9 cellular contexts compared by ENCODE assay signal in the genomic region with DNA sequence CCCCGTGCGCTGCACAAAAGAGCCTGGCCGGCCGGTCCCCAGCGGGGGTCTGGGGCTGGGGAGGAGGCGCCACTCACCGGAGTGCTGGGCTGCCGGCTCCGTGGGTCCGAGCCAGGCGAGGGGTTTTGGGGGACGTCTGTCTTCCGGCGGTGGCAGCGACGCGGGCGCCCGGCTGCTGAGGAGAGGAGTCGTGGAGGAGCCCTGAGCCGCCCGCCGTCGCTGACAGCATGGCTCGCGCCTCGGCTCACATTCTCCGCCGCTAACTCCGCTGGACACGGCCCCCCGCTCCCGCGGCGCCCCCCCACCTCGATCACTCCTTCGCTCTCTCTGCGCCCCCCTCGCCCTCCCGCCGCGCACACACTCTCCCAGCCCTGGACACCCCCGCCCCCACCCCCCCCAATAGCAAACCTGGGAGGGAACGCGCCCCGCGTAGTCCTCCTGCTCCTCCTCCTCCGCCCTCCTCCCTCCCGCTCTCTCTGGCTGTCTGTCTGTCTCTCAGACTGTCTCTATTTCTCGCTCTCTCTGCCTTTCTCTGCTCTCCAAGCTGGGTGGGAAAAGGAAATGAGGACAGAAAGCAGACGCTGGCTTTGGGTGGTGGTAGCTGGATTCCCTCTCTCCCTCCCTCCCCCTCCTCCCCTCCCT. TPM values are rescaled to one million over a fixed set of nuclear protein-coding genes. Genes with fewer than 3 reads are reported as not detected.
A peak's percentile ranks its signal among the peaks of the same experiment; 100 is the strongest.
DNase-seq lines count a peak whose midpoint lies in the region; ATAC-seq and TF ChIP-seq lines count a peak whose summit lies in the region.
"Had no signal": no experiment of that assay in that cellular context is flagged by ENCODE, and none has a peak within 500 bp of the region (broad histone marks: within the 10 kb centered on the region; RNA-seq: fewer than 3 reads in every experiment).

No MANE protein-coding gene starts in this region.

- ATAC-seq in T-cell (replicated peaks in 1 of 4) (peak in 3 of 4 experiments; percentile 18 to 36 (median 28)), memory B cell (ENCODE audit: low read depth) (peak; percentile 13)

- no peak overlapping the region for H4K5ac ChIP-seq in H9 (ENCODE audit: insufficient read length, low read depth, low read length)

- no peak overlapping the region for H2BK120ac ChIP-seq in H9 (ENCODE audit: low read depth, low read length, poor library complexity, severe bottlenecking)

- no peak overlapping the region for H2AFZ ChIP-seq in H9 (ENCODE audit: low read length)

- H3K27ac ChIP-seq in H9 (ENCODE audit: insufficient read length, low read depth, low read length): no peak overlapping the region
- H3K27ac ChIP-seq in colonic mucosa: peak overlapping the region; percentile 84
- H3K27ac ChIP-seq in thymus (ENCODE audit: low read depth): peak overlapping the region; percentile 98

- no peak overlapping the region for H2BK5ac ChIP-seq in H9 (ENCODE audit: insufficient read length, low read length)

- H3K4me1 ChIP-seq in H9 (ENCODE audit: insufficient read depth, low read length) (peaks cover 21% of the 10 kb centered on the region), colonic mucosa (peaks cover 5% of the 10 kb centered on the region), thymus (ENCODE audit: control insufficient read depth, insufficient read depth, low read length) (peaks cover 46% of the 10 kb centered on the region)

- POLR2A ChIA-PET in BJ (lab: Charles Lee): no interaction called here
- POLR2A ChIA-PET in T-cell (lab: Charles Lee): interaction anchor here (0.5 to 1.0 kb wide), 5 partner anchors 35 to 1171 kb away, joined by 3 to 4 read pairs (median 3); a partner anchor contains a TSS

- H3K18ac ChIP-seq in H9 (ENCODE audit: insufficient read length, low read depth, low read length): no peak overlapping the region

- DNase-seq in BJ (ENCODE audit: low read depth) (no peak), H9 (no peak), T-cell (peak in 10 of 34 experiments; percentile 17 to 42 (median 29)), colonic mucosa (no peak), memory B cell (ENCODE audit: low spot score in 2 of 2) (peak in 1 of 2 donors; percentile 39), HPDE6-E6E7 (ENCODE audit: extremely low spot score) (no peak), ecto neural progenitor cell (ENCODE audit: low spot score) (no peak)

- no peak overlapping the region for H2AK5ac ChIP-seq in H9 (ENCODE audit: insufficient read length, low read length)

- no peak overlapping the region for H3K56ac ChIP-seq in H9 (ENCODE audit: insufficient read length, low read depth, low read length)

- H3K27me3 ChIP-seq in BJ (ENCODE audit: control insufficient read depth, insufficient read depth, low read length) (no peaks in the 10 kb centered on the region), H9 (ENCODE audit: insufficient read depth, low read length) (no peaks in the 10 kb centered on the region; the same call in 1 of the 2 replicates), colonic mucosa (no peaks in the 10 kb centered on the region), thymus (ENCODE audit: control insufficient read depth, insufficient read depth) (no peaks in the 10 kb centered on the region)

- peak overlapping the region; percentile 90 to 91 for H3K4me3 Mint-ChIP-seq in H9
- H3K4me3 Mint-ChIP-seq in T-cell: peak overlapping the region; percentile 86 to 91 (median 90)
- H3K4me3 Mint-ChIP-seq in memory B cell: peak overlapping the region; percentile 94

- CTCF ChIA-PET in BJ (lab: Yijun Ruan, JAX): interaction anchor here (1.0 to 12.5 kb wide), 7 partner anchors 35 to 305 kb away, joined by 3 to 238 read pairs (median 88); no protein-coding TSS in a partner anchor
- CTCF ChIA-PET in T-cell (lab: Charles Lee): interaction anchor here (0.6 to 1.9 kb wide), 13 partner anchors 15 to 494 kb away, joined by 3 to 9 read pairs (median 6); no protein-coding TSS in a partner anchor

- H3T11ph ChIP-seq in H9 (ENCODE audit: low read length): no peak overlapping the region

- peaks cover 6% of the 10 kb centered on the region for H3K23me2 ChIP-seq in H9 (ENCODE audit: insufficient read length, low read depth, low read length, poor library complexity, severe bottlenecking)

- H3K36me3 ChIP-seq in BJ (ENCODE audit: control insufficient read depth, insufficient read depth, low read length): no peaks in the 10 kb centered on the region
- H3K36me3 ChIP-seq in colonic mucosa: no peaks in the 10 kb centered on the region
- H3K36me3 ChIP-seq in thymus (ENCODE audit: control insufficient read depth, insufficient read depth): no peaks in the 10 kb centered on the region

- no peak overlapping the region for H4K91ac ChIP-seq in H9 (ENCODE audit: insufficient read length, low read depth, low read length)

- TF ChIP-seq CTCF in BJ (IDR thresholded peaks at IDR 0.05; ENCODE audit: insufficient read depth, low read depth, low read length) (no peak), H9 (conservative IDR thresholded peaks at IDR 0.05) (no peak), colonic mucosa (IDR thresholded peaks at IDR 0.05) (no peak)

- no peak overlapping the region for H3K4ac ChIP-seq in H9 (ENCODE audit: low read depth, low read length)

- H3K9ac ChIP-seq in H9 (ENCODE audit: extremely low read depth, insufficient read length, low read length) (no peak overlapping the region), colonic mucosa (ENCODE audit: low read depth in 2 of 2, low read length in 2 of 2) (peak overlapping the region; percentile 86 to 88)

- no peak overlapping the region for H4K8ac ChIP-seq in H9 (replicated peaks; ENCODE audit: insufficient read length, low read depth, low read length)

- peaks cover 2% of the 10 kb centered on the region for H3K27me3 Mint-ChIP-seq in H9 (ENCODE audit: low read depth)
- no peaks in the 10 kb centered on the region for H3K27me3 Mint-ChIP-seq in T-cell
- no peaks in the 10 kb centered on the region for H3K27me3 Mint-ChIP-seq in memory B cell

- H2BK15ac ChIP-seq in H9 (ENCODE audit: low read depth, low read length): no peak overlapping the region

- no CpG with 5 or more reads among the region's 51 CpGs for WGBS in H9 (ENCODE audit: extremely low coverage, insufficient read length, low lambda C conversion rate)
- under 1% methylated on average over 51 of the region's 51 CpGs for WGBS in thymus

- H3K9me3 Mint-ChIP-seq in H9: no peaks in the 10 kb centered on the region
- no peaks in the 10 kb centered on the region for H3K9me3 Mint-ChIP-seq in T-cell
- no peaks in the 10 kb centered on the region for H3K9me3 Mint-ChIP-seq in memory B cell

- H3K36me3 Mint-ChIP-seq in H9 (ENCODE audit: insufficient read depth in 1 of 3, low read depth in 3 of 3) (peaks cover 0 to 1% (median 0%) of the 10 kb centered on the region in 3 experiments; a peak in 1 of 7 replicates), T-cell (no peaks in the 10 kb centered on the region), memory B cell (no peaks in the 10 kb centered on the region)

- H3K79me1 ChIP-seq in H9 (ENCODE audit: insufficient read depth, low read depth, low read length, poor library complexity, severe bottlenecking): peaks cover 2% of the 10 kb centered on the region

- H3K23ac ChIP-seq in H9 (ENCODE audit: insufficient read length, low read depth, low read length): no peak overlapping the region

- intact Hi-C loops in colonic mucosa (cut with DNase I): loop anchor here (10.0 kb wide), 1 partner anchor 299 kb away; no protein-coding TSS in a partner anchor

- H2BK20ac ChIP-seq in H9 (ENCODE audit: low read depth, low read length, poor library complexity, severe bottlenecking): no peak overlapping the region

- no peak overlapping the region for H2BK12ac ChIP-seq in H9 (ENCODE audit: insufficient read length, low read depth, low read length)

- peaks cover 11% of the 10 kb centered on the region; the same call in 1 of the 2 replicates for H3K79me2 ChIP-seq in H9 (ENCODE audit: insufficient read depth, low read length)

- H3K4me3 ChIP-seq in BJ (ENCODE audit: low read depth, low read length) (peak overlapping the region; percentile 82), colonic mucosa (peak overlapping the region; percentile 95), thymus (ENCODE audit: low read length) (peak overlapping the region; percentile 72)

- H3K14ac ChIP-seq in H9 (ENCODE audit: insufficient read depth, low read length): no peak overlapping the region; the same call in 1 of the 2 replicates

- peaks cover 66 to 67% of the 10 kb centered on the region in 2 experiments for H3K4me1 Mint-ChIP-seq in H9
- peaks cover 46 to 52% (median 51%) of the 10 kb centered on the region in 3 donors for H3K4me1 Mint-ChIP-seq in T-cell
- peaks cover 32% of the 10 kb centered on the region for H3K4me1 Mint-ChIP-seq in memory B cell

- no peaks in the 10 kb centered on the region for H4K20me1 ChIP-seq in H9 (ENCODE audit: control insufficient read depth, insufficient read depth, insufficient read length)

- H3K9me3 ChIP-seq in H9 (ENCODE audit: control insufficient read depth, low read depth, low read length) (no peaks in the 10 kb centered on the region), colonic mucosa (no peaks in the 10 kb centered on the region), thymus (ENCODE audit: control insufficient read depth) (peaks cover 2% of the 10 kb centered on the region)

- peak overlapping the region in 2 of 3 experiments; percentile 94; a peak in 3 of 7 replicates for H3K27ac Mint-ChIP-seq in H9
- H3K27ac Mint-ChIP-seq in T-cell: peak overlapping the region; percentile 79 to 81
- peak overlapping the region; percentile 94 for H3K27ac Mint-ChIP-seq in memory B cell

- H3K4me2 ChIP-seq in H9 (ENCODE audit: insufficient read depth, insufficient read length, low read length): peak overlapping the region; percentile 76

RNA-seq across cellular contexts. Expression of a gene that starts 0.5 kb away (rescaled TPM):
- 3.5 and 4.1 TPM in 2 replicates for polyA plus RNA-seq in BJ (2011; rRNA removed)
- polyA minus RNA-seq in BJ (2011; rRNA and poly(A)+ RNA removed): 4.4 and 5.2 TPM in 2 replicates
- total RNA-seq in H9 (2021): 23.7 and 29.4 TPM in 2 replicates
- 10 to 100 TPM; 21.9 to 26.4 (median 23.1) TPM for total RNA-seq in T-cell
- 10 to 100 TPM; 18.4 to 26.8 TPM for total RNA-seq in colonic mucosa
- polyA plus RNA-seq in thymus: 22.6 TPM

RNA-seq across cellular contexts. Expression of a gene that starts 31.5 kb away (rescaled TPM):
- polyA plus RNA-seq in BJ (2011; rRNA removed): not detected in 2 replicates
- 0.21 TPM in 1 of 2 replicates, not detected in the other for polyA minus RNA-seq in BJ (2011; rRNA and poly(A)+ RNA removed)
- total RNA-seq in H9 (2021): 0.15 TPM in 1 of 2 replicates, not detected in the other
- 10 to 100 TPM in 2 of 5 donors, 1 to 10 TPM in 3; 3.2 to 37.3 (median 5.7) TPM for total RNA-seq in T-cell
- total RNA-seq in colonic mucosa: 1 to 10 TPM; 1.4 to 2.0 TPM
- polyA plus RNA-seq in thymus: 38.7 TPM
- total RNA-seq: LHCN-M2 had no signal
